Comparison of ENCODE assay signal across 18 cellular contexts in the genomic region with DNA sequence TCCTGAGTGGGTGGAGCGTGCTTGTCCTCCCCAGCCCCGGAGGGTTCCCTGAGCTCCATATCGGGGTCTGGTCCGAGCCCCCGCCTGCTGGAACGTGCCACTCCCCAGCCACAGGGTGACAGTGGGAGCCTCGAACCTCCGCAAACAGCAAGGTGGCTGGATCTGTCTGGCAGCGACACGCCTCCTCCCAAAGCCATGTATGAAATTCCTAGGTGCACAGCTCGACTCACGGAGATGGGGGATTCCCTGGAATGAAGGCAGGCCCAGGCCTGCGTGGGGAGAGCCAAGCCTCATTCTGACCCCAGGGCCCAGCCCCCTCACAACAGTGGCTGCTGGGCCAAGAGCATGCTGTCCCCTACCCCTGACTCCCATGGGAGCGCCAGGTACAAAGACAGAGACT. TPM values are rescaled to one million over a fixed set of nuclear protein-coding genes. Genes with fewer than 3 reads are reported as not detected.
DNase-seq lines count a peak whose midpoint lies in the region; ATAC-seq and TF ChIP-seq lines count a peak whose summit lies in the region.
"Had no signal": no experiment of that assay in that cellular context is flagged by ENCODE, and none has a peak within 500 bp of the region (broad histone marks: within the 10 kb centered on the region; RNA-seq: fewer than 3 reads in every experiment).

No MANE protein-coding gene starts in this region.

- BruUV-seq in MCF 10A (replicated peaks; lab: Mats Ljungman, UMichigan) = no TSS peak

- peaks cover under 1% of the 10 kb centered on the region for H3K4me1 Mint-ChIP-seq in MCF 10A (ENCODE audit: insufficient read depth, unreplicated experiment)

- DNase-seq in NCI-H2171 treated with DMSO at 0.1 percent for 48 hours (lab: John Stamatoyannopoulos, UW) (peak; percentile 37), NCI-H2171 (lab: John Stamatoyannopoulos, UW) (no peak), MCF 10A (ENCODE audit: unreplicated experiment) (peak; percentile 42), foreskin keratinocyte (peak; percentile 42 to 70), NCI-H2107 (lab: John Stamatoyannopoulos, UW) (no peak), NCI-H748 treated with DMSO at 0.1 percent for 48 hours (lab: John Stamatoyannopoulos, UW) (no peak), left lobe of liver (ENCODE audit: low spot score) (no peak)
- no peak for DNase-seq in effector CD4-positive, alpha-beta T cell
- DNase-seq: ACHN, COR-L47, DMS153, DMS79 treated with DMSO at 0.1 percent for 48 hours, EL, H9 had no signal

- intact Hi-C loops in MCF 10A (cut with micrococcal nuclease) = no loop called here

- no peak overlapping the region for H3K27ac ChIP-seq in foreskin keratinocyte
- H3K27ac ChIP-seq: C4-2B, HL-60 had no signal

- TF ChIP-seq CTCF in MCF 10A (IDR thresholded peaks at IDR 0.05; ENCODE audit: unreplicated experiment) = no peak
- TF ChIP-seq CTCF in foreskin keratinocyte (conservative IDR thresholded peaks at IDR 0.05) = no peak

- peaks cover 6% of the 10 kb centered on the region for H3K4me1 ChIP-seq in foreskin keratinocyte

- no peaks in the 10 kb centered on the region for H3K9me3 Mint-ChIP-seq in MCF 10A (ENCODE audit: unreplicated experiment)
- H3K9me3 Mint-ChIP-seq: CD4-positive, alpha-beta memory T cell; GM23338 had no signal

- CTCF ChIA-PET in MCF 10A (lab: Yijun Ruan, JAX) = interaction anchor here (0.6 kb wide), 1 partner anchor 112 kb away, joined by 3 read pairs; no protein-coding TSS in a partner anchor

- no peak overlapping the region for H3K4me3 Mint-ChIP-seq in MCF 10A (ENCODE audit: unreplicated experiment)
- H3K4me3 Mint-ChIP-seq: CD4-positive, alpha-beta memory T cell; GM23338; H9 had no signal

- H3K27me3 ChIP-seq in foreskin keratinocyte = no peaks in the 10 kb centered on the region

- H3K27ac Mint-ChIP-seq in MCF 10A (ENCODE audit: low read depth, unreplicated experiment) = no peak overlapping the region
- H3K27ac Mint-ChIP-seq: CD4-positive, alpha-beta memory T cell; GM23338; H9 had no signal

- H3K36me3 Mint-ChIP-seq in MCF 10A (ENCODE audit: insufficient read depth, unreplicated experiment) = peaks cover 7% of the 10 kb centered on the region
- H3K36me3 Mint-ChIP-seq: CD4-positive, alpha-beta memory T cell had no signal

- ATAC-seq in foreskin keratinocyte (peak; percentile 60), left lobe of liver (no peak)
- ATAC-seq: GM23338 had no signal

- no peaks in the 10 kb centered on the region for H3K27me3 Mint-ChIP-seq in MCF 10A (ENCODE audit: insufficient read depth, unreplicated experiment)

- POLR2A ChIA-PET in MCF 10A (lab: Yijun Ruan, JAX) = no interaction called here

RNA-seq across cellular contexts. Expression of gene TP73, which starts 32.9 kb away (rescaled TPM):
- total RNA-seq in MCF 10A (2022) = 0.37 and 0.82 TPM in 2 replicates
- 0.58 and 0.78 TPM in 2 replicates for total RNA-seq in foreskin keratinocyte
- polyA plus RNA-seq in foreskin keratinocyte = 0.44 and 0.59 TPM in 2 replicates
- 0.08 TPM for total RNA-seq in left lobe of liver

RNA-seq across cellular contexts. Expression of gene WRAP73, which starts 35.3 kb away (rescaled TPM):
- total RNA-seq in MCF 10A (2022) (25.3 and 29.8 TPM in 2 replicates), foreskin keratinocyte (17.2 and 18.1 TPM in 2 replicates), left lobe of liver (8.9 TPM)
- polyA plus RNA-seq in foreskin keratinocyte = 21.8 and 26.0 TPM in 2 replicates

Comparison
In these comparisons a context has a peak if more than half of its experiments do, and no peak if none do; other contexts are left out.
1. DNase-seq: peak in NCI-H2171 treated with DMSO at 0.1 percent for 48 hours (single experiment), MCF 10A (single experiment) and foreskin keratinocyte (2 of 2); none in NCI-H2171 (single experiment), NCI-H2107 (single experiment), NCI-H748 treated with DMSO at 0.1 percent for 48 hours (single experiment), effector CD4-positive, alpha-beta T cell (single experiment) and left lobe of liver (single experiment).